In the genomic region with DNA sequence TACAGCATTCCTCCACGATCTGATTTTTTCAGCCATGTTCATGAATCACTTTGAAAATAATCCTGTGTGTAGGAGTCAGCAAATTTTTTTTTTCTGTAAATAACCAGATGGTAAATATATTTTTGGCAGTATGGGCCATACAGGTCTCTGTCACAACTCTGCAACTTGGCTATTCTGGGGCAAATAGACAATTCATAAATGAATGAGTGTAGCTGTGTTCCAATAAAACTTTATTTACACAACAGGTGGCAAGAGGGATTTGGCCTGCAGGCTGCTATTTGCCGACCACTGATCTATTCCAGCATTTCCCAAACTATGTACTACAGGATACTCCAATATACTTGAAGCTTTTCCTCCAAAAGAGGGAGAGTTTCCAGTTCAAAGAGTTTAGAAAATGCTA, we compare ENCODE assay signal across 13 cellular contexts.
"Had no signal": no experiment of that assay in that cellular context is flagged by ENCODE, and none has a peak within 500 bp of the region (broad histone marks: within the 10 kb centered on the region; RNA-seq: fewer than 3 reads in every experiment).

No MANE protein-coding gene starts in this region.

- H3K9me3 Mint-ChIP-seq: activated T-helper 17 cell treated with anti-CD3 and anti-CD28 coated beads, Interleukin-2, amount 50 U/mL, for 72 hours; natural killer cell had no signal

- H3K27ac Mint-ChIP-seq: activated T-helper 17 cell treated with anti-CD3 and anti-CD28 coated beads, Interleukin-2, amount 50 U/mL, for 72 hours; natural killer cell had no signal

- H3K36me3 Mint-ChIP-seq: natural killer cell had no signal

- ATAC-seq: activated T-helper 17 cell treated with anti-CD3 and anti-CD28 coated beads, Interleukin-2, amount 50 U/mL, for 72 hours; left lobe of liver; mucosa of descending colon; natural killer cell; stimulated activated naive CD8-positive, alpha-beta T cell treated with anti-CD3 and anti-CD28 coated beads, Interleukin-15, Interleukin-2, amounts not matched to agents 100 U/mL and 50 U/mL, for 24 hours had no signal

- H3K9me3 ChIP-seq: mucosa of descending colon had no signal

- DNase-seq: activated CD4-positive, alpha-beta T cell treated with anti-CD3 and anti-CD28 coated beads for 1 hour; activated CD4-positive, alpha-beta T cell treated with anti-CD3 and anti-CD28 coated beads, Interleukin-2, amount 50 U/mL, for 48 hours; activated naive CD4-positive, alpha-beta T cell treated with Interleukin-2 at 50 U/mL for 16 hours; aorta; dorsolateral prefrontal cortex; mucosa of descending colon; natural killer cell; stimulated activated CD4-positive, alpha-beta T cell treated with anti-CD3 and anti-CD28 coated beads, Interleukin-4, amount 100 ng/mL, for 24 hours; stimulated activated naive CD8-positive, alpha-beta T cell treated with anti-CD3 and anti-CD28 coated beads, Interleukin-15, Interleukin-2, amounts not matched to agents 100 U/mL and 50 U/mL, for 24 hours; T1000 had no signal

- H3K4me3 Mint-ChIP-seq: activated T-helper 17 cell treated with anti-CD3 and anti-CD28 coated beads, Interleukin-2, amount 50 U/mL, for 72 hours; natural killer cell had no signal

- H3K27ac ChIP-seq: dorsolateral prefrontal cortex had no signal

- H3K4me3 ChIP-seq: dorsolateral prefrontal cortex, mucosa of descending colon, skin epidermis had no signal

- H3K27me3 Mint-ChIP-seq: activated T-helper 17 cell treated with anti-CD3 and anti-CD28 coated beads, Interleukin-2, amount 50 U/mL, for 72 hours had no signal
